In genomic region chr2:234724850-234725249, GRCh38 we compare ENCODE assay signal across 21 cellular contexts.
"Had no signal": no experiment of that assay in that cellular context is flagged by ENCODE, and none has a peak within 500 bp of the region (broad histone marks: within the 10 kb centered on the region; RNA-seq: fewer than 3 reads in every experiment).

No MANE protein-coding gene starts in this region.

- H3K9me3 ChIP-seq: gastrocnemius medialis, left lung, prostate gland, right atrium auricular region, suprapubic skin, vagina had no signal

- H3K9me3 Mint-ChIP-seq: effector memory CD8-positive, alpha-beta T cell; natural killer cell; neural crest cell; stimulated activated naive CD8-positive, alpha-beta T cell treated with anti-CD3 and anti-CD28 coated beads, Interleukin-15, amount 100 ng/mL, for 72 hours had no signal

- H3K27ac ChIP-seq: gastrocnemius medialis, left lung, prostate gland, right atrium auricular region, suprapubic skin, vagina had no signal

- H3K36me3 Mint-ChIP-seq: natural killer cell had no signal

- H3K4me3 Mint-ChIP-seq: effector memory CD8-positive, alpha-beta T cell; natural killer cell; neural crest cell; stimulated activated naive CD8-positive, alpha-beta T cell treated with anti-CD3 and anti-CD28 coated beads, Interleukin-15, amount 100 ng/mL, for 72 hours had no signal

- H3K4me1 ChIP-seq: gastrocnemius medialis, left lung, prostate gland, right atrium auricular region, suprapubic skin, vagina had no signal

- H3K27me3 ChIP-seq: gastrocnemius medialis, left lung, right atrium auricular region, suprapubic skin, vagina had no signal

- H3K36me3 ChIP-seq: gastrocnemius medialis, left lung, prostate gland, right atrium auricular region, suprapubic skin, vagina had no signal

- H3K27ac Mint-ChIP-seq: effector memory CD8-positive, alpha-beta T cell; natural killer cell; stimulated activated naive CD8-positive, alpha-beta T cell treated with anti-CD3 and anti-CD28 coated beads, Interleukin-15, amount 100 ng/mL, for 72 hours had no signal

- H3K4me3 ChIP-seq: gastrocnemius medialis, left lung, prostate gland, right atrium auricular region, smooth muscle cell, suprapubic skin, vagina had no signal

- H3K4me2 ChIP-seq: smooth muscle cell had no signal

- DNase-seq: cortex of kidney; effector memory CD8-positive, alpha-beta T cell; gastrocnemius medialis; kidney; left lung; mesenchymal stem cell; natural killer cell; nucleus accumbens; stimulated activated CD4-positive, alpha-beta T cell treated with anti-CD3 and anti-CD28 coated beads, Interleukin-12 subunit alpha, Interleukin-12 subunit beta, amount 100 ng/mL, for 4 hours; stimulated activated CD4-positive, alpha-beta T cell treated with anti-CD3 and anti-CD28 coated beads, Interleukin-1b, Interleukin-23, amount 100 ng/mL, for 48 hours; stimulated activated CD4-positive, alpha-beta T cell treated with anti-CD3 and anti-CD28 coated beads, Interleukin-4, amount 100 ng/mL, for 1 hour; stimulated activated CD8-positive, alpha-beta memory T cell treated with anti-CD3 and anti-CD28 coated beads, Interleukin-4, amount 100 ng/mL, for 48 hours; stimulated activated naive CD4-positive, alpha-beta T cell; stimulated activated naive CD8-positive, alpha-beta T cell treated with anti-CD3 and anti-CD28 coated beads, Interleukin-15, amount 100 ng/mL, for 72 hours had no signal

- H3K4me1 Mint-ChIP-seq: natural killer cell; stimulated activated naive CD8-positive, alpha-beta T cell treated with anti-CD3 and anti-CD28 coated beads, Interleukin-15, amount 100 ng/mL, for 72 hours had no signal

- ATAC-seq: effector memory CD8-positive, alpha-beta T cell; gastrocnemius medialis; left lung; natural killer cell; sciatic nerve; stimulated activated naive CD8-positive, alpha-beta T cell treated with anti-CD3 and anti-CD28 coated beads, Interleukin-15, amount 100 ng/mL, for 72 hours had no signal
